21 cellular contexts compared by ENCODE assay signal in the genomic region with DNA sequence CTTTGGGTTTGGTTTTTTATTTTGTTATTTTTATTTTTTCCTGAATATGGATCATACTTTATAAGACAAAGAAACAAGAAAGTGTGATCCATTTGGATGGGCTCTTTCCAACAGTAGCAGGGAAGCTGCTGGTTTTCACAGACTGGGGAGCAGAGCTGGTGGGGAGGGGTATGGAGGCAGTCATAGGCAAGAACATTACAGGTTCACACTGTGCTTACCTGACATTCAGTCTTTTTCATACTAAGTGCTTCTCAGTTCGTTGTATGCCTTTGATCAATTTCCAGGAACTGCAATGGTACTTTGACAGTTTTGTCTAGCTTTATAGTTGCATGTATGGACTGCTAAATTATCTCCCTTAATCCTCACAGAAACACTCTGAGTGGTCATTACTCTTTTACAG. TPM values are rescaled to one million over a fixed set of nuclear protein-coding genes. Genes with fewer than 3 reads are reported as not detected.
DNase-seq lines count a peak whose midpoint lies in the region; ATAC-seq and TF ChIP-seq lines count a peak whose summit lies in the region.
"Had no signal": no experiment of that assay in that cellular context is flagged by ENCODE, and none has a peak within 500 bp of the region (broad histone marks: within the 10 kb centered on the region; RNA-seq: fewer than 3 reads in every experiment).

No MANE protein-coding gene starts in this region.

- no peak overlapping the region for H3K4me2 ChIP-seq in GM23248 (ENCODE audit: unreplicated experiment)
- H3K4me2 ChIP-seq: BLaER1 had no signal

- no peaks in the 10 kb centered on the region for H4K20me1 ChIP-seq in GM23248 (ENCODE audit: insufficient read depth)
- H4K20me1 ChIP-seq: BLaER1 had no signal

- POLR2A ChIA-PET in activated naive CD8-positive, alpha-beta T cell treated with anti-CD3 and anti-CD28 coated beads, Interleukin-2, amount 10 ng/mL, durations not matched to agents 7 days and 5 days (lab: Charles Lee), result interaction anchor here (0.6 kb wide), 1 partner anchor 283 kb away, joined by 8 read pairs; no protein-coding TSS in a partner anchor

- TF ChIP-seq CTCF in coronary artery (IDR thresholded peaks at IDR 0.05), result no peak
- no peak for TF ChIP-seq CTCF in spleen (IDR thresholded peaks at IDR 0.05 in 8 of 11, conservative IDR thresholded peaks at IDR 0.05 in 3 of 11)

- H2AFZ ChIP-seq in GM23248, result no peak overlapping the region

- H3K36me3 ChIP-seq in CD4-positive, CD25-positive, alpha-beta regulatory T cell (ENCODE audit: control insufficient read depth, insufficient read depth, low read length), result no peaks in the 10 kb centered on the region
- H3K36me3 ChIP-seq in spleen (no peaks in the 10 kb centered on the region), GM23248 (ENCODE audit: low read depth) (no peaks in the 10 kb centered on the region)
- H3K36me3 ChIP-seq: BE2C, BLaER1 had no signal

- no peaks in the 10 kb centered on the region for H3K36me3 Mint-ChIP-seq in activated naive CD8-positive, alpha-beta T cell treated with anti-CD3 and anti-CD28 coated beads, Interleukin-2, amount 10 ng/mL, durations not matched to agents 7 days and 5 days
- no peaks in the 10 kb centered on the region for H3K36me3 Mint-ChIP-seq in activated naive CD8-positive, alpha-beta T cell treated with anti-CD3 and anti-CD28 coated beads for 36 hours
- H3K36me3 Mint-ChIP-seq in CD4-positive, CD25-positive, alpha-beta regulatory T cell, result no peaks in the 10 kb centered on the region
- H3K36me3 Mint-ChIP-seq: CD14-positive monocyte; CD8-positive, alpha-beta T cell had no signal

- in situ Hi-C loops in GM23248 (cut with MboI), result no loop called here

- intact Hi-C loops in spleen (cut with DNase I; ENCODE audit: low total_unique reads), result no loop called here

- no peak for DNase-seq in activated naive CD8-positive, alpha-beta T cell treated with anti-CD3 and anti-CD28 coated beads, Interleukin-2, amount 10 ng/mL, durations not matched to agents 7 days and 5 days
- no peak for DNase-seq in activated naive CD8-positive, alpha-beta T cell treated with anti-CD3 and anti-CD28 coated beads for 36 hours
- peak in 1 of 3 donors; percentile 60 for DNase-seq in CD4-positive, CD25-positive, alpha-beta regulatory T cell
- DNase-seq in coronary artery (ENCODE audit: low spot score) (peak; percentile 28), spleen (peak; percentile 28), erythroblast (lab: John Stamatoyannopoulos, UW) (no peak), GM23248 (no peak)
- DNase-seq: 8988T; ACHN; BE2C; C1 segment of cervical spinal cord; Caco-2; Calu3; CD4-positive, alpha-beta T cell; CD8-positive, alpha-beta T cell; DMS79 treated with DMSO at 0.1 percent for 48 hours; GF-D8 had no signal

- H3K4me1 Mint-ChIP-seq in activated naive CD8-positive, alpha-beta T cell treated with anti-CD3 and anti-CD28 coated beads, Interleukin-2, amount 10 ng/mL, durations not matched to agents 7 days and 5 days, result peaks cover 2% of the 10 kb centered on the region
- H3K4me1 Mint-ChIP-seq in activated naive CD8-positive, alpha-beta T cell treated with anti-CD3 and anti-CD28 coated beads for 36 hours, result peaks cover 12% of the 10 kb centered on the region
- H3K4me1 Mint-ChIP-seq in CD4-positive, CD25-positive, alpha-beta regulatory T cell, result peaks cover 0 to 10% (median 2%) of the 10 kb centered on the region in 4 donors
- H3K4me1 Mint-ChIP-seq: CD14-positive monocyte had no signal

- H3K27ac Mint-ChIP-seq in activated naive CD8-positive, alpha-beta T cell treated with anti-CD3 and anti-CD28 coated beads, Interleukin-2, amount 10 ng/mL, durations not matched to agents 7 days and 5 days, result no peak overlapping the region
- H3K27ac Mint-ChIP-seq in activated naive CD8-positive, alpha-beta T cell treated with anti-CD3 and anti-CD28 coated beads for 36 hours, result no peak overlapping the region
- no peak overlapping the region for H3K27ac Mint-ChIP-seq in CD4-positive, CD25-positive, alpha-beta regulatory T cell
- H3K27ac Mint-ChIP-seq: CD14-positive monocyte; CD4-positive, alpha-beta T cell; CD8-positive, alpha-beta T cell had no signal

- H3K27me3 ChIP-seq in CD4-positive, CD25-positive, alpha-beta regulatory T cell (ENCODE audit: control insufficient read depth, insufficient read depth, low read length), result peaks cover 2% of the 10 kb centered on the region
- peaks cover 0 to 22% (median 0%) of the 10 kb centered on the region in 7 donors for H3K27me3 ChIP-seq in spleen (replicated peaks in 1 of 7)
- no peaks in the 10 kb centered on the region for H3K27me3 ChIP-seq in GM23248 (replicated peaks; ENCODE audit: insufficient read depth)
- H3K27me3 ChIP-seq: BE2C, BLaER1 had no signal

- H3K27ac ChIP-seq in CD4-positive, CD25-positive, alpha-beta regulatory T cell (ENCODE audit: insufficient read depth, low read length, poor library complexity, severe bottlenecking), result no peak overlapping the region
- H3K27ac ChIP-seq in coronary artery (no peak overlapping the region), spleen (no peak overlapping the region), GM23248 (no peak overlapping the region)
- H3K27ac ChIP-seq: BLaER1 had no signal

- peak; percentile 47 for ATAC-seq in activated naive CD8-positive, alpha-beta T cell treated with anti-CD3 and anti-CD28 coated beads, Interleukin-2, amount 10 ng/mL, durations not matched to agents 7 days and 5 days (ENCODE audit: low read depth)
- peak; percentile 55 to 56 for ATAC-seq in CD4-positive, CD25-positive, alpha-beta regulatory T cell (ENCODE audit: low read depth in 2 of 2)
- ATAC-seq: CD8-positive, alpha-beta T cell had no signal

- H3F3A ChIP-seq in GM23248 (ENCODE audit: insufficient read depth), result no peaks in the 10 kb centered on the region

- no peak overlapping the region for H3K4me3 ChIP-seq in CD4-positive, CD25-positive, alpha-beta regulatory T cell (ENCODE audit: low read depth, low read length)
- no peak overlapping the region for H3K4me3 ChIP-seq in coronary artery
- no peak overlapping the region for H3K4me3 ChIP-seq in spleen
- H3K4me3 ChIP-seq in GM23248, result no peak overlapping the region
- H3K4me3 ChIP-seq: BLaER1 had no signal

- 56 to 71% (median 69%) methylated on average over 1 of the region's 1 CpG for WGBS in spleen, 5 donors
- 45 to 58% methylated on average over 1 of the region's 1 CpG for WGBS in GM23248 (ENCODE audit: low coverage in 1 of 2, low lambda C conversion rate in 2 of 2, missing lambda C conversion rate in 2 of 2), 2 experiments

- H3K27me3 Mint-ChIP-seq in activated naive CD8-positive, alpha-beta T cell treated with anti-CD3 and anti-CD28 coated beads, Interleukin-2, amount 10 ng/mL, durations not matched to agents 7 days and 5 days, result peaks cover 7% of the 10 kb centered on the region
- peaks cover 9% of the 10 kb centered on the region for H3K27me3 Mint-ChIP-seq in activated naive CD8-positive, alpha-beta T cell treated with anti-CD3 and anti-CD28 coated beads for 36 hours
- H3K27me3 Mint-ChIP-seq in CD4-positive, CD25-positive, alpha-beta regulatory T cell, result peaks cover 12% of the 10 kb centered on the region

- H3K79me2 ChIP-seq in GM23248 (ENCODE audit: insufficient read depth), result no peaks in the 10 kb centered on the region

- TF ChIP-seq POLR2A in spleen (IDR thresholded peaks at IDR 0.05) (no peak), erythroblast (IDR thresholded peaks at IDR 0.05; ENCODE audit: low read length) (no peak)

- H3K9me3 ChIP-seq in CD4-positive, CD25-positive, alpha-beta regulatory T cell (ENCODE audit: control insufficient read depth in 2 of 2, low read length in 2 of 2), result no peaks in the 10 kb centered on the region
- H3K9me3 ChIP-seq in spleen (no peaks in the 10 kb centered on the region), GM23248 (ENCODE audit: low read depth) (no peaks in the 10 kb centered on the region)
- H3K9me3 ChIP-seq: BE2C, BLaER1, Caco-2 had no signal

- H3K4me3 Mint-ChIP-seq in activated naive CD8-positive, alpha-beta T cell treated with anti-CD3 and anti-CD28 coated beads, Interleukin-2, amount 10 ng/mL, durations not matched to agents 7 days and 5 days, result no peak overlapping the region
- no peak overlapping the region for H3K4me3 Mint-ChIP-seq in activated naive CD8-positive, alpha-beta T cell treated with anti-CD3 and anti-CD28 coated beads for 36 hours
- no peak overlapping the region for H3K4me3 Mint-ChIP-seq in CD4-positive, CD25-positive, alpha-beta regulatory T cell
- H3K4me3 Mint-ChIP-seq: CD14-positive monocyte; CD4-positive, alpha-beta T cell; CD8-positive, alpha-beta T cell had no signal

- no peak overlapping the region for H3K9ac ChIP-seq in GM23248
- H3K9ac ChIP-seq: BLaER1 had no signal

- peaks cover 3% of the 10 kb centered on the region for H3K4me1 ChIP-seq in CD4-positive, CD25-positive, alpha-beta regulatory T cell (ENCODE audit: control insufficient read depth, insufficient read depth, low read length, poor library complexity, severe bottlenecking)
- H3K4me1 ChIP-seq in spleen (no peaks in the 10 kb centered on the region), GM23248 (ENCODE audit: insufficient read depth) (no peaks in the 10 kb centered on the region)
- H3K4me1 ChIP-seq: BE2C, BLaER1, Caco-2 had no signal

- no peaks in the 10 kb centered on the region for H3K9me3 Mint-ChIP-seq in activated naive CD8-positive, alpha-beta T cell treated with anti-CD3 and anti-CD28 coated beads, Interleukin-2, amount 10 ng/mL, durations not matched to agents 7 days and 5 days
- H3K9me3 Mint-ChIP-seq in activated naive CD8-positive, alpha-beta T cell treated with anti-CD3 and anti-CD28 coated beads for 36 hours, result no peaks in the 10 kb centered on the region
- no peaks in the 10 kb centered on the region for H3K9me3 Mint-ChIP-seq in CD4-positive, CD25-positive, alpha-beta regulatory T cell
- H3K9me3 Mint-ChIP-seq: CD14-positive monocyte; CD4-positive, alpha-beta T cell; CD8-positive, alpha-beta T cell had no signal

- H3K9me2 ChIP-seq in GM23248 (ENCODE audit: insufficient read depth), result no peaks in the 10 kb centered on the region

RNA-seq across cellular contexts. Expression of gene BEAN1, which starts 27.7 kb away (rescaled TPM):
- not detected for total RNA-seq in activated naive CD8-positive, alpha-beta T cell treated with anti-CD3 and anti-CD28 coated beads, Interleukin-2, amount 10 ng/mL, durations not matched to agents 7 days and 5 days
- not detected for total RNA-seq in activated naive CD8-positive, alpha-beta T cell treated with anti-CD3 and anti-CD28 coated beads for 36 hours
- not detected for total RNA-seq in CD4-positive, CD25-positive, alpha-beta regulatory T cell
- under 1 TPM in 2 of 4 donors, not detected in 2; 0.07 to 0.17 TPM for polyA plus RNA-seq in CD4-positive, CD25-positive, alpha-beta regulatory T cell
- total RNA-seq in spleen, result under 1 TPM in 4 of 7 donors, not detected in 3; 0.21 to 0.68 (median 0.45) TPM
- under 1 TPM; 0.30 to 0.42 (median 0.30) TPM for polyA plus RNA-seq in spleen
- 0.32 and 1.1 TPM in 2 replicates for total RNA-seq in GM23248 (2014; rRNA removed; shearing (Covaris generic))
- polyA plus RNA-seq in GM23248 (2016; fragmentation: Nextera tagmentation; extraction: Ambion mirVana), result 0.50 and 0.89 TPM in 2 replicates
- total RNA-seq: A673; Caco-2; CD4-positive, alpha-beta T cell; CD8-positive, alpha-beta T cell had no signal
- polyA plus RNA-seq: AG04450 had no signal

Comparison
In these comparisons a context has a peak if more than half of its experiments do, and no peak if none do; other contexts are left out.
1. DNase-seq: peak in coronary artery (single experiment) and spleen (single experiment); none in activated naive CD8-positive, alpha-beta T cell treated with anti-CD3 and anti-CD28 coated beads, Interleukin-2, amount 10 ng/mL, durations not matched to agents 7 days and 5 days (single experiment), activated naive CD8-positive, alpha-beta T cell treated with anti-CD3 and anti-CD28 coated beads for 36 hours (single experiment), erythroblast (0 of 2) and GM23248 (single experiment).